15 cellular contexts compared by ENCODE assay signal in the genomic region with DNA sequence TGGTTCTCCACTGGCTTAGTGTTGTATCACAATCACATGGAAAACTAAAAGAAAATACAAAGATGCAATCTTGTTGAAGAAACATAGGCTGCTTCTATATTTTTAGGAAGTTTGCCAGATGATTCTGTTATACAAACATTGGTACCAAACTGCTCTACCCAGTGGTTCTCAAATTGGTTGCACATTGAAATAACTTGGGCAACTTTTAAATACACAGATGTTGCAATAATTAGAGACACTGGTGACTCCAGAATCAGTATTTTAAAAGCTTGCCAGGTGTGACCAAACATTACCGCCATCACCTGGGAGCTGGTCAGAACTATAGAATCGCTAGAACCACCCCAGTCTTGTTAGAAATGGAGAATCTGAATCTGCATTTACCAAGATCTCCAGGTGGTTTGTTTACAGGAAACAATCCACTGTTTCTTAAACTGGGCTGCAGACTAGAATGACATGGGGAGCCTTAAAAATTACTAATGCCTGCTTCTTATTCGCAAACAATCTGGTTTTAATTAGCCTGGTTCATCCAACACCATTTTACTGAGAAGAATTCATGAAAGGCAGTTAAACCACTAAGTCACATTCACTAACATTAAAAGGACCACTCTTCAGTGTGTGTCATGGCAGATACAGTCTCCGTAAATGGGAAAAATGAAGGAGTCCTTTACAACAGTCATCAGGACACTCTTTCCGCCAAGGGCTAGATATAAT.
DNase-seq lines count a peak whose midpoint lies in the region; ATAC-seq and TF ChIP-seq lines count a peak whose summit lies in the region.
"Had no signal": no experiment of that assay in that cellular context is flagged by ENCODE, and none has a peak within 500 bp of the region (broad histone marks: within the 10 kb centered on the region; RNA-seq: fewer than 3 reads in every experiment).

No MANE protein-coding gene starts in this region.

- no peak overlapping the region for H3K4me3 ChIP-seq in fibroblast of mammary gland (ENCODE audit: control insufficient read depth, low read depth, low read length)
- H3K4me3 ChIP-seq in CD8-positive, alpha-beta T cell (ENCODE audit: low read depth, low read length), result no peak overlapping the region
- no peak overlapping the region for H3K4me3 ChIP-seq in thyroid gland (replicated peaks in 1 of 3)
- H3K4me3 ChIP-seq: BLaER1 had no signal

- CTCF ChIA-PET in WTC11 (lab: Charles Lee), result no interaction called here
- CTCF ChIA-PET in CD8-positive, alpha-beta T cell (lab: Charles Lee), result interaction anchor here (0.6 kb wide), 1 partner anchor 38 kb away, joined by 3 read pairs; no protein-coding TSS in a partner anchor

- peak overlapping the region; percentile 64 for H3K27ac Mint-ChIP-seq in WTC11
- H3K27ac Mint-ChIP-seq in osteocyte (ENCODE audit: unreplicated experiment), result peak overlapping the region; percentile 29
- H3K27ac Mint-ChIP-seq in CD8-positive, alpha-beta T cell, result no peak overlapping the region

- no peaks in the 10 kb centered on the region for H3K27me3 ChIP-seq in CD8-positive, alpha-beta T cell (ENCODE audit: insufficient read depth, low read length)
- no peaks in the 10 kb centered on the region for H3K27me3 ChIP-seq in thyroid gland
- H3K27me3 ChIP-seq: BLaER1 had no signal

- TF ChIP-seq POLR2A in thyroid gland (IDR thresholded peaks at IDR 0.05), result no peak

- WGBS in thyroid gland, 2 donors, result 94 to 96% methylated on average over 5 of the region's 5 CpGs

- H3K27ac ChIP-seq in CD8-positive, alpha-beta T cell (ENCODE audit: low read depth, low read length), result no peak overlapping the region
- no peak overlapping the region for H3K27ac ChIP-seq in thyroid gland
- H3K27ac ChIP-seq: BLaER1 had no signal

- no peaks in the 10 kb centered on the region for H3K9me3 ChIP-seq in CD8-positive, alpha-beta T cell (ENCODE audit: low read length)
- H3K9me3 ChIP-seq in thyroid gland, result no peaks in the 10 kb centered on the region

- H3K4me3 Mint-ChIP-seq in WTC11 (no peak overlapping the region), osteocyte (ENCODE audit: unreplicated experiment) (no peak overlapping the region)
- no peak overlapping the region for H3K4me3 Mint-ChIP-seq in CD8-positive, alpha-beta T cell

- no peak for ATAC-seq in WTC11
- no peak for ATAC-seq in CD8-positive, alpha-beta T cell

- H3K36me3 Mint-ChIP-seq in WTC11, result peaks cover 9% of the 10 kb centered on the region; the same call in 1 of the 2 replicates
- H3K36me3 Mint-ChIP-seq in osteocyte (ENCODE audit: unreplicated experiment), result peaks cover 27% of the 10 kb centered on the region
- peaks cover 53% of the 10 kb centered on the region for H3K36me3 Mint-ChIP-seq in CD8-positive, alpha-beta T cell

- no peaks in the 10 kb centered on the region for H3K4me1 ChIP-seq in CD8-positive, alpha-beta T cell (ENCODE audit: insufficient read depth, low read length)
- no peaks in the 10 kb centered on the region for H3K4me1 ChIP-seq in thyroid gland
- H3K4me1 ChIP-seq: BLaER1 had no signal

- peaks cover 14% of the 10 kb centered on the region for H3K36me3 ChIP-seq in CD8-positive, alpha-beta T cell (ENCODE audit: insufficient read depth, low read length)
- H3K36me3 ChIP-seq in thyroid gland, result no peaks in the 10 kb centered on the region

- peaks cover 5% of the 10 kb centered on the region; the same call in 1 of the 2 replicates for H3K4me1 Mint-ChIP-seq in WTC11
- H3K4me1 Mint-ChIP-seq in osteocyte (ENCODE audit: unreplicated experiment), result peaks cover 10% of the 10 kb centered on the region
- H3K4me1 Mint-ChIP-seq in CD8-positive, alpha-beta T cell (ENCODE audit: low read depth), result peaks cover 34% of the 10 kb centered on the region

- peak; percentile 41 for DNase-seq in EH (ENCODE audit: low read depth)
- DNase-seq in WTC11 (ENCODE audit: low spot score), result no peak
- peak; percentile 15 for DNase-seq in fibroblast of mammary gland (ENCODE audit: low read depth)
- no peak for DNase-seq in osteocyte (ENCODE audit: extremely low spot score, unreplicated experiment)
- DNase-seq in CD8-positive, alpha-beta T cell, result no peak
- DNase-seq in NCI-H1930 (lab: John Stamatoyannopoulos, UW), result no peak
- no peak for DNase-seq in thyroid gland
- DNase-seq: ACHN, DMS 273 treated with DMSO at 0.1 percent for 48 hours, GOT3, Kasumi-1, NCI-H187 treated with DMSO at 0.1 percent for 48 hours, NCI-H510A treated with DMSO at 0.1 percent for 48 hours, SIG-M5 had no signal

- POLR2A ChIA-PET in WTC11 (lab: Charles Lee), result no interaction called here
- POLR2A ChIA-PET in CD8-positive, alpha-beta T cell (lab: Charles Lee), result no interaction called here

- intact Hi-C loops in CD8-positive, alpha-beta T cell (cut with DNase I, micrococcal nuclease), result no loop called here
- intact Hi-C loops in thyroid gland (cut with DNase I), result no loop called here

- H3K9me3 Mint-ChIP-seq in WTC11 (no peaks in the 10 kb centered on the region), osteocyte (ENCODE audit: unreplicated experiment) (peaks cover 13% of the 10 kb centered on the region)
- H3K9me3 Mint-ChIP-seq in CD8-positive, alpha-beta T cell, result no peaks in the 10 kb centered on the region

- no peak for TF ChIP-seq CTCF in WTC11 (IDR thresholded peaks at IDR 0.05)
- TF ChIP-seq CTCF in fibroblast of mammary gland (conservative IDR thresholded peaks at IDR 0.05; ENCODE audit: control insufficient read depth, insufficient read depth, low read depth, low read length), result no peak
- TF ChIP-seq CTCF in osteocyte (IDR thresholded peaks at IDR 0.05), result no peak
- TF ChIP-seq CTCF in CD8-positive, alpha-beta T cell (IDR thresholded peaks at IDR 0.05), result no peak
- TF ChIP-seq CTCF in thyroid gland (IDR thresholded peaks at IDR 0.05), result no peak

- H3K27me3 Mint-ChIP-seq in WTC11 (ENCODE audit: low read depth) (no peaks in the 10 kb centered on the region), osteocyte (ENCODE audit: unreplicated experiment) (no peaks in the 10 kb centered on the region)
- no peaks in the 10 kb centered on the region for H3K27me3 Mint-ChIP-seq in CD8-positive, alpha-beta T cell (ENCODE audit: low read depth)

TF ChIP-seq in WTC11, 78 proteins besides CTCF, POLR2A, EP300 and RAD21:
- TF ChIP-seq ZNF232 (CRISPR knock-in tag; IDR thresholded peaks at IDR 0.05), result no peak

Comparison
In these comparisons a context has a peak if more than half of its experiments do, and no peak if none do; other contexts are left out.
1. DNase-seq: peak in EH (single experiment) and fibroblast of mammary gland (single experiment); none in WTC11 (single experiment), osteocyte (single experiment), CD8-positive, alpha-beta T cell (0 of 7), NCI-H1930 (0 of 2) and thyroid gland (0 of 2).